16 cellular contexts compared by ENCODE assay signal in the genomic region with DNA sequence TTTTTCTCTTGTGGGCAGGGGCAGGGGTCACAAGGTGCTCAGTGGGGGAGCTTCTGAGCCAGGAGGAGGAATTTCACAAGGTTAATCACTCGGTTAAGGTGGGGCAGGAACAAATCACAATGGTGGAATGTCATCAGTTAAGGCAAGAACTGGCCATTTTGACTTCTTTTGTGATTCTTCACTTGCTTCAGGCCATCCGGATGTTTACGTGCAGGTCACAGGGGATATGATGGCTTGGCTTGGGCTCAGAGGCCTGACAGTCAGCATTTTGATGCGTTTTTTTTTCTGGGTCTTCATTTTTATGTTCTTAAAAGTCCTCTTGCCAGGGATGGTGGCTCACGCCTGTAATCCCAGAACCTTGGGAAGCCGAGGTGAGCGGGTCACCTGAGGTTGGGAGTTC. TPM values are rescaled to one million over a fixed set of nuclear protein-coding genes. Genes with fewer than 3 reads are reported as not detected.
"Had no signal": no experiment of that assay in that cellular context is flagged by ENCODE, and none has a peak within 500 bp of the region (broad histone marks: within the 10 kb centered on the region; RNA-seq: fewer than 3 reads in every experiment).

No MANE protein-coding gene starts in this region.

RNA-seq across cellular contexts. Expression of gene NEURL1, which starts 28.5 kb away (rescaled TPM):
- total RNA-seq: ascending aorta, dermis blood vessel endothelial cell, fibroblast of lung had no signal

RNA-seq across cellular contexts. Expression of gene CALHM3, which starts 43.0 kb away (rescaled TPM):
- total RNA-seq: activated CD4-positive, alpha-beta memory T cell treated with anti-CD3 and anti-CD28 coated beads for 36 hours; activated CD4-positive, alpha-beta T cell treated with anti-CD3 and anti-CD28 coated beads for 36 hours; activated CD4-positive, alpha-beta T cell treated with anti-CD3 and anti-CD28 coated beads, Interleukin-2, amount 10 ng/mL, durations not matched to agents 24 days and 14 days; activated CD8-positive, alpha-beta memory T cell treated with anti-CD3 and anti-CD28 coated beads, Interleukin-2, amount 10 ng/mL, durations not matched to agents 7 days and 5 days; activated naive CD4-positive, alpha-beta T cell treated with anti-CD3 and anti-CD28 coated beads, Interleukin-2, amount 50 U/mL, for 72 hours; activated T-helper 1 cell treated with anti-CD3 and anti-CD28 coated beads, Interleukin-12 subunit alpha, Interleukin-12 subunit beta, Interleukin-2, Interleukin-4 antibody, amounts not matched to agents 30 ng/mL and 10 ng/mL and 1 ng/mL, durations not matched to agents 14 hours and 24 hours and 36 hours; activated T-helper 2 cell treated with anti-CD3 and anti-CD28 coated beads, Interferon-gamma antibody, Interleukin-2, Interleukin-4, amounts not matched to agents 10 μg/mL and 5 μg/mL and 100 μg/mL, durations not matched to agents 14 hours and 24 hours and 36 hours; ascending aorta; breast epithelium; cardiac muscle cell; cerebellum; dermis blood vessel endothelial cell; endothelial cell of umbilical vein; esophagus squamous epithelium; fibroblast of lung; frontal cortex had no signal
